In genomic region chr14:40003773-40004172, GRCh38 we compare ENCODE assay signal across 18 cellular contexts.
A peak's percentile ranks its signal among the peaks of the same experiment; 100 is the strongest.
DNase-seq lines count a peak whose midpoint lies in the region; ATAC-seq and TF ChIP-seq lines count a peak whose summit lies in the region.
"Had no signal": no experiment of that assay in that cellular context is flagged by ENCODE, and none has a peak within 500 bp of the region (broad histone marks: within the 10 kb centered on the region; RNA-seq: fewer than 3 reads in every experiment).

No MANE protein-coding gene starts in this region.

- no peaks in the 10 kb centered on the region for H3K4me1 Mint-ChIP-seq in type B pancreatic cell (ENCODE audit: unreplicated experiment)

- no peaks in the 10 kb centered on the region for H3K9me3 Mint-ChIP-seq in type B pancreatic cell

- H3K4me3 Mint-ChIP-seq in type B pancreatic cell = no peak overlapping the region

- H4K20me1 ChIP-seq in SU-DHL-6 (ENCODE audit: low read depth, low read length) = no peaks in the 10 kb centered on the region

- H3K27me3 Mint-ChIP-seq in type B pancreatic cell = no peaks in the 10 kb centered on the region

- no peak for ATAC-seq in HG02759 (IDR thresholded peaks at IDR 0.05; ENCODE audit: unreplicated experiment)
- ATAC-seq: GM12878, Panc1, SK-N-SH treated with all-trans-retinoic acid at 6 μM for 48 hours had no signal

- no peak overlapping the region for H3K4me2 ChIP-seq in SU-DHL-6 (ENCODE audit: low read depth, low read length, poor library complexity, severe bottlenecking)

- H3K4me3 ChIP-seq in SU-DHL-6 (ENCODE audit: insufficient read depth, low read length, poor library complexity, severe bottlenecking) (no peak overlapping the region), coronary artery (no peak overlapping the region)
- H3K4me3 ChIP-seq: GM12878 had no signal

- no peaks in the 10 kb centered on the region for H3K79me2 ChIP-seq in SU-DHL-6 (ENCODE audit: insufficient read depth, low read length)

- H3K27ac ChIP-seq in SU-DHL-6 (ENCODE audit: low read depth, low read length) (no peak overlapping the region), coronary artery (no peak overlapping the region)

- no peak overlapping the region for H3K27ac Mint-ChIP-seq in type B pancreatic cell

- DNase-seq in HK-2 (ENCODE audit: unreplicated experiment) (peak; percentile 28), NCI-H524 (lab: John Stamatoyannopoulos, UW) (peak; percentile 76 to 93), renal cortical epithelial cell (ENCODE audit: low read depth) (peak; percentile 92), coronary artery (ENCODE audit: low spot score) (no peak), type B pancreatic cell (ENCODE audit: extremely low spot score, unreplicated experiment) (no peak), germinal center (ENCODE audit: low spot score) (no peak)
- DNase-seq: C1 segment of cervical spinal cord, GDM1, KBM-7, MV-4-11, NCI-H146, NCI-H2081 treated with DMSO at 0.1 percent for 48 hours, Right ventricle myocardium superior had no signal

- H3F3A ChIP-seq in SU-DHL-6 (ENCODE audit: insufficient read depth) = no peaks in the 10 kb centered on the region

- no peaks in the 10 kb centered on the region; the same call in 1 of the 2 replicates for H3K9me3 ChIP-seq in SU-DHL-6 (ENCODE audit: insufficient read depth, low read length)

- H3K9me2 ChIP-seq in SU-DHL-6 (replicated peaks; ENCODE audit: insufficient read depth, low read length) = no peaks in the 10 kb centered on the region

- peak overlapping the region; percentile 10 for H2AFZ ChIP-seq in SU-DHL-6 (ENCODE audit: low read depth, low read length, severe bottlenecking)

- TF ChIP-seq CTCF in SU-DHL-6 (IDR thresholded peaks at IDR 0.05; ENCODE audit: insufficient read depth, low read length, poor library complexity, severe bottlenecking) (no peak), coronary artery (IDR thresholded peaks at IDR 0.05) (no peak), type B pancreatic cell (conservative IDR thresholded peaks at IDR 0.05) (no peak)

- H3K36me3 Mint-ChIP-seq in type B pancreatic cell = no peaks in the 10 kb centered on the region

- H3K9ac ChIP-seq in SU-DHL-6 (ENCODE audit: low read length) = no peak overlapping the region

- H3K27me3 ChIP-seq in SU-DHL-6 (ENCODE audit: low read length) = no peaks in the 10 kb centered on the region

- H3K36me3 ChIP-seq in SU-DHL-6 (ENCODE audit: low read length) = no peaks in the 10 kb centered on the region

Comparison
In these comparisons a context has a peak if more than half of its experiments do, and no peak if none do; other contexts are left out.
1. DNase-seq: peak in HK-2 (single experiment), NCI-H524 (2 of 2) and renal cortical epithelial cell (single experiment); none in coronary artery (single experiment), type B pancreatic cell (single experiment) and germinal center (single experiment).